Comparison of ENCODE assay signal across 17 cellular contexts in the genomic region with DNA sequence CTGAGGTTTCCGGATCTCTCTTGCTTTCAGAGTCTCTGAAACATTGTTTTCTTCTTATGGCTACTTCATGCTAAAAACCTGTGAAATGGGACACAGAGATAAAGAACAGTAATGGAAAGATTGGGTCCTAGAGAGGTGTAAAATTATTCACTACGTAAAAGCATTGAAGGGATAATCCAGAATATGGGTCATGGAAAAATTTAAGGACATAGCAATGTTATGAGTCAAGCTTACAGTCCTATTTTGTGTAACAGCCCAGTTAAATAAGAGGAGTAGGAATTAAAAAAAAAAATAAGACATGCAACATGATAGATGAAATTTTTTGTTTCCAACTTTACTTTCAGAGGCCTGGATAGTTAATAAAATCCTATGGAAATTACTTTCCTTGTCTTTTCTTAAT.
DNase-seq lines count a peak whose midpoint lies in the region; ATAC-seq and TF ChIP-seq lines count a peak whose summit lies in the region.
"Had no signal": no experiment of that assay in that cellular context is flagged by ENCODE, and none has a peak within 500 bp of the region (broad histone marks: within the 10 kb centered on the region; RNA-seq: fewer than 3 reads in every experiment).

No MANE protein-coding gene starts in this region.

- 63 to 88% (median 78%) methylated on average over 2 of the region's 2 CpGs for WGBS in stomach, 5 donors

- no peaks in the 10 kb centered on the region for H3K9me3 ChIP-seq in stomach
- H3K9me3 ChIP-seq: tibial artery had no signal

- no peak for DNase-seq in activated naive CD8-positive, alpha-beta T cell treated with anti-CD3 and anti-CD28 coated beads, Interleukin-2, amount 50 U/mL, for 24 hours
- no peak for DNase-seq in activated naive CD8-positive, alpha-beta T cell treated with anti-CD3 and anti-CD28 coated beads for 36 hours
- DNase-seq in astrocyte of the spinal cord (ENCODE audit: low read depth, low spot score) (peak; percentile 55), glomerular visceral epithelial cell (ENCODE audit: extremely low spot score) (peak; percentile 14), stomach (no peak), NCI-H526 treated with DMSO at 0.1 percent for 48 hours (lab: John Stamatoyannopoulos, UW) (no peak)
- DNase-seq: activated CD8-positive, alpha-beta memory T cell treated with anti-CD3 and anti-CD28 coated beads, Interleukin-2, amount 50 U/mL, for 48 hours; amygdala; naive thymus-derived CD4-positive, alpha-beta T cell; NCI-H1105; NCI-H446 treated with DMSO at 0.1 percent for 48 hours; tibial artery; WERI-Rb-1 had no signal

- intact Hi-C loops in stomach (cut with DNase I; ENCODE audit: low total_unique reads): no loop called here

- H3K4me3 ChIP-seq in astrocyte of the spinal cord (ENCODE audit: low read depth, low read length) (no peak overlapping the region), stomach (no peak overlapping the region)
- H3K4me3 ChIP-seq: skin epidermis, tibial artery had no signal

- H3K9me3 Mint-ChIP-seq in activated naive CD8-positive, alpha-beta T cell treated with anti-CD3 and anti-CD28 coated beads, Interleukin-2, amount 50 U/mL, for 24 hours: no peaks in the 10 kb centered on the region
- no peaks in the 10 kb centered on the region for H3K9me3 Mint-ChIP-seq in activated naive CD8-positive, alpha-beta T cell treated with anti-CD3 and anti-CD28 coated beads for 36 hours
- H3K9me3 Mint-ChIP-seq: naive thymus-derived CD4-positive, alpha-beta T cell had no signal

- peak overlapping the region in 4 of 5 donors; percentile 30 to 69 (median 52) for H3K27ac ChIP-seq in stomach
- H3K27ac ChIP-seq: 22Rv1, WERI-Rb-1 had no signal

- H3K36me3 Mint-ChIP-seq in activated naive CD8-positive, alpha-beta T cell treated with anti-CD3 and anti-CD28 coated beads, Interleukin-2, amount 50 U/mL, for 24 hours (ENCODE audit: low read depth): no peaks in the 10 kb centered on the region
- H3K36me3 Mint-ChIP-seq in activated naive CD8-positive, alpha-beta T cell treated with anti-CD3 and anti-CD28 coated beads for 36 hours: no peaks in the 10 kb centered on the region
- H3K36me3 Mint-ChIP-seq: naive thymus-derived CD4-positive, alpha-beta T cell had no signal

- no peak for TF ChIP-seq EP300 in stomach (IDR thresholded peaks at IDR 0.05)

- H3K27me3 ChIP-seq in stomach: no peaks in the 10 kb centered on the region
- H3K27me3 ChIP-seq: tibial artery had no signal

- TF ChIP-seq CTCF in astrocyte of the spinal cord (IDR thresholded peaks at IDR 0.05; ENCODE audit: low read depth, low read length) (no peak), stomach (IDR thresholded peaks at IDR 0.05) (no peak)

- H3K4me1 Mint-ChIP-seq in activated naive CD8-positive, alpha-beta T cell treated with anti-CD3 and anti-CD28 coated beads, Interleukin-2, amount 50 U/mL, for 24 hours: peaks cover 9% of the 10 kb centered on the region
- H3K4me1 Mint-ChIP-seq in activated naive CD8-positive, alpha-beta T cell treated with anti-CD3 and anti-CD28 coated beads for 36 hours: no peaks in the 10 kb centered on the region
- H3K4me1 Mint-ChIP-seq: naive thymus-derived CD4-positive, alpha-beta T cell had no signal

- H3K27ac Mint-ChIP-seq in activated naive CD8-positive, alpha-beta T cell treated with anti-CD3 and anti-CD28 coated beads, Interleukin-2, amount 50 U/mL, for 24 hours: peak overlapping the region; percentile 0
- H3K27ac Mint-ChIP-seq in activated naive CD8-positive, alpha-beta T cell treated with anti-CD3 and anti-CD28 coated beads for 36 hours: no peak overlapping the region
- H3K27ac Mint-ChIP-seq: naive thymus-derived CD4-positive, alpha-beta T cell had no signal

- peaks cover 4% of the 10 kb centered on the region for H3K27me3 Mint-ChIP-seq in activated naive CD8-positive, alpha-beta T cell treated with anti-CD3 and anti-CD28 coated beads, Interleukin-2, amount 50 U/mL, for 24 hours
- H3K27me3 Mint-ChIP-seq in activated naive CD8-positive, alpha-beta T cell treated with anti-CD3 and anti-CD28 coated beads for 36 hours: peaks cover 8% of the 10 kb centered on the region

- H3K4me1 ChIP-seq in stomach: peaks cover 0 to 43% (median 31%) of the 10 kb centered on the region in 4 donors

- ATAC-seq in activated naive CD8-positive, alpha-beta T cell treated with anti-CD3 and anti-CD28 coated beads, Interleukin-2, amount 50 U/mL, for 24 hours: no peak
- ATAC-seq in GM18517 (IDR thresholded peaks at IDR 0.05; ENCODE audit: unreplicated experiment) (no peak), GM19035 (IDR thresholded peaks at IDR 0.05; ENCODE audit: unreplicated experiment) (no peak)
- ATAC-seq: naive thymus-derived CD4-positive, alpha-beta T cell had no signal

- in situ Hi-C loops in astrocyte of the spinal cord (cut with HindIII; ENCODE audit: low sequenced_read_pairs): no loop called here

- no peak for TF ChIP-seq POLR2A in stomach (IDR thresholded peaks at IDR 0.05)

- no peak overlapping the region for H3K4me3 Mint-ChIP-seq in activated naive CD8-positive, alpha-beta T cell treated with anti-CD3 and anti-CD28 coated beads, Interleukin-2, amount 50 U/mL, for 24 hours
- no peak overlapping the region for H3K4me3 Mint-ChIP-seq in activated naive CD8-positive, alpha-beta T cell treated with anti-CD3 and anti-CD28 coated beads for 36 hours
- H3K4me3 Mint-ChIP-seq: naive thymus-derived CD4-positive, alpha-beta T cell had no signal

- H3K36me3 ChIP-seq in stomach: no peaks in the 10 kb centered on the region
- H3K36me3 ChIP-seq: tibial artery, WERI-Rb-1 had no signal

Comparison
In these comparisons a context has a peak if more than half of its experiments do, and no peak if none do; other contexts are left out.
1. DNase-seq: peak in astrocyte of the spinal cord (single experiment) and glomerular visceral epithelial cell (single experiment); none in activated naive CD8-positive, alpha-beta T cell treated with anti-CD3 and anti-CD28 coated beads, Interleukin-2, amount 50 U/mL, for 24 hours (single experiment), activated naive CD8-positive, alpha-beta T cell treated with anti-CD3 and anti-CD28 coated beads for 36 hours (single experiment), stomach (single experiment) and NCI-H526 treated with DMSO at 0.1 percent for 48 hours (single experiment).